Comparison of ENCODE assay signal across 20 cellular contexts in the genomic region with DNA sequence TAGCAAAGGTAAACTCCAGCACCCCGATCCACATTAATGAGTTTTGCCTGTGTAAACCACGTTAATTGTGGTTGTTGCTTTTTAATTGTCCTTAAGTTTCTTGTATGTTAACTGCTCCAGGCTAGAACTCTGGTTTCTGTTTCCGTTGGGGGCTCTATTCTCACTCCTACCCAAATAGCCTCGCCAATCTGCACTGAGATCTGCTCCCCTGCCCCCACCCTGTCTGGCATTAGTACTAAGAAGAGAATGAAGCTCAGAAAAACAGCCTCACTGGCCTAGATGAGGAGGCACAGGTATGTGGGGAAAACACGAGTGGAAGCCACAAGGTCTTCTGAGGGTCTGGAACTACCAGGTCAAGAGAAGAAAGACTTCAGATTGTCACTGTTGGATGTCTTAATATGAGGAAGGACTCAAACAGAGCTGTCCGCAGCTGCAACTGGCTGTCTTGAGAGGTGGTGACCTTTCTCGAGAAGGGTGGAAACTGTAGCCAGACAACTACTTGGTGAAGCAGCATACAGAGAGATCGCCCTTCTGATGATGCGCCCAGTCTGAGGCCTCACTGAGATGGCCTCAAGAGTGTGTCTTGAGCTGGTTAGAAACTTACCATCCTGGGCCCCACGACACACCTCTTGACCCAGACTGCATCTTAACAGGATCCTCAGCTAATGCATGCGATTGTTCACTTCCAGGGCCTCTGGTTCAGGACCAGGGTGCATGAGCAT.
DNase-seq lines count a peak whose midpoint lies in the region; ATAC-seq, FAIRE-seq and TF ChIP-seq lines count a peak whose summit lies in the region.
"Had no signal": no experiment of that assay in that cellular context is flagged by ENCODE, and none has a peak within 500 bp of the region (broad histone marks: within the 10 kb centered on the region; RNA-seq: fewer than 3 reads in every experiment).

No MANE protein-coding gene starts in this region.

- POLR2A ChIA-PET in GM12878 (lab: Charles Lee), result no interaction called here

- H3K9ac ChIP-seq in GM12878 (ENCODE audit: control insufficient read depth, insufficient read depth, low read length), result no peak overlapping the region
- peak overlapping the region; percentile 68 for H3K9ac ChIP-seq in mesenchymal stem cell (ENCODE audit: low read length)
- H3K9ac ChIP-seq: KMS-11 had no signal

- CTCF ChIA-PET in GM12878 (lab: Yijun Ruan, JAX), result interaction anchor here (0.7 to 3.8 kb wide), 4 partner anchors 12 to 472 kb away, joined by 3 to 27 read pairs (median 5); no protein-coding TSS in a partner anchor
- CTCF ChIA-PET in activated naive CD4-positive, alpha-beta T cell treated with anti-CD3 and anti-CD28 coated beads, Interleukin-2, amount 10 ng/mL, durations not matched to agents 7 days and 5 days (lab: Charles Lee), result interaction anchor here (0.7 to 3.3 kb wide), 3 partner anchors 9 to 11 kb away, joined by 3 to 15 read pairs (median 4); no protein-coding TSS in a partner anchor

- no peaks in the 10 kb centered on the region for H3K79me2 ChIP-seq in GM12878 (ENCODE audit: control insufficient read depth, insufficient read depth, low read length)

- H3K4me2 ChIP-seq in GM12878 (ENCODE audit: control insufficient read depth, insufficient read depth), result no peak overlapping the region
- no peak overlapping the region for H3K4me2 ChIP-seq in mesenchymal stem cell (ENCODE audit: low read length, poor library complexity, severe bottlenecking)
- H3K4me2 ChIP-seq: A549, KMS-11 had no signal

- peak overlapping the region; percentile 84 for H3K27ac ChIP-seq in left ventricle myocardium inferior (replicated peaks)
- no peak overlapping the region for H3K27ac ChIP-seq in GM12878 (ENCODE audit: control insufficient read depth, insufficient read depth)
- H3K27ac ChIP-seq in mesenchymal stem cell (ENCODE audit: low read length, poor library complexity, severe bottlenecking), result no peak overlapping the region
- H3K27ac ChIP-seq: A549, KMS-11 had no signal

- no peaks in the 10 kb centered on the region for H3K36me3 Mint-ChIP-seq in activated naive CD4-positive, alpha-beta T cell treated with anti-CD3 and anti-CD28 coated beads, Interleukin-2, amount 10 ng/mL, durations not matched to agents 7 days and 5 days
- H3K36me3 Mint-ChIP-seq: stimulated activated effector memory CD8-positive, alpha-beta T cell treated with anti-CD3 and anti-CD28 coated beads, Interleukin-12 subunit alpha, Interleukin-12 subunit beta, amount 100 ng/mL, for 72 hours had no signal

- peak overlapping the region; percentile 30 for H4K8ac ChIP-seq in mesenchymal stem cell (ENCODE audit: low read length)

- no peaks in the 10 kb centered on the region for H3K36me3 ChIP-seq in left ventricle myocardium inferior
- H3K36me3 ChIP-seq in GM12878 (ENCODE audit: control insufficient read depth in 2 of 2, insufficient read depth in 2 of 2, low read length in 1 of 2), result no peaks in the 10 kb centered on the region
- no peaks in the 10 kb centered on the region for H3K36me3 ChIP-seq in mesenchymal stem cell (ENCODE audit: control insufficient read depth in 1 of 2, insufficient read depth in 2 of 2, low read depth in 1 of 2, low read length in 2 of 2)
- H3K36me3 ChIP-seq: tibial nerve had no signal

- ATAC-seq in Right ventricle myocardium inferior, result no peak
- ATAC-seq in GM12878, result no peak
- ATAC-seq in HG02763 (IDR thresholded peaks at IDR 0.05; ENCODE audit: unreplicated experiment), result no peak
- ATAC-seq: A549; stimulated activated effector memory CD8-positive, alpha-beta T cell treated with anti-CD3 and anti-CD28 coated beads, Interleukin-12 subunit alpha, Interleukin-12 subunit beta, amount 100 ng/mL, for 72 hours had no signal

- SMC1A ChIA-PET in GM12878 (lab: Charles Lee; ENCODE audit: uncharacterized antibody, unreplicated experiment), result no interaction called here

- no peak overlapping the region for H3K4me3 ChIP-seq in left ventricle myocardium inferior
- no peak overlapping the region for H3K4me3 ChIP-seq in GM12878
- no peak overlapping the region for H3K4me3 ChIP-seq in mesenchymal stem cell (ENCODE audit: insufficient read depth in 1 of 2, low read depth in 1 of 2, low read length in 2 of 2)
- H3K4me3 ChIP-seq: A549 had no signal

- H2BK12ac ChIP-seq in mesenchymal stem cell (ENCODE audit: low read length in 2 of 2), result peak overlapping the region in 1 of 2 experiments; percentile 21

- no peak for FAIRE-seq in GM12878 (lab: Jason Lieb, UNC)
- FAIRE-seq: A549, GM19239, kidney, small intestine had no signal

- H3K27me3 ChIP-seq in left ventricle myocardium inferior (ENCODE audit: low read depth) (no peaks in the 10 kb centered on the region), GM12878 (replicated peaks in 1 of 2; ENCODE audit: control insufficient read depth in 2 of 2, insufficient read depth in 2 of 2, low read length in 1 of 2) (peaks cover 0 to 2% of the 10 kb centered on the region in 2 experiments; a peak in 2 of 4 replicates), mesenchymal stem cell (ENCODE audit: control insufficient read depth in 1 of 2, insufficient read depth in 1 of 2, low read length in 2 of 2) (no peaks in the 10 kb centered on the region)
- H3K27me3 ChIP-seq: tibial nerve had no signal

- intact Hi-C loops in left ventricle myocardium inferior (cut with micrococcal nuclease), result no loop called here
- intact Hi-C loops in Right ventricle myocardium inferior (cut with DNase I), result no loop called here
- intact Hi-C loops in GM12878 (cut with micrococcal nuclease; ENCODE audit: unreplicated experiment), result no loop called here

- H2BK120ac ChIP-seq in mesenchymal stem cell (ENCODE audit: low read depth, low read length), result no peak overlapping the region

- peak overlapping the region; percentile 64 for H2AK5ac ChIP-seq in mesenchymal stem cell (ENCODE audit: low read length, severe bottlenecking)

- peaks cover 13% of the 10 kb centered on the region for H3K79me1 ChIP-seq in mesenchymal stem cell (replicated peaks; ENCODE audit: low read length, poor library complexity, severe bottlenecking)

- DNase-seq in left ventricle myocardium inferior (no peak), Right ventricle myocardium inferior (ENCODE audit: missing footprints) (no peak), GM12878 (ENCODE audit: low read depth, low spot score) (no peak), mesenchymal stem cell (peak; percentile 51), GF-D8 (lab: John Stamatoyannopoulos, UW) (no peak)
- no peak for DNase-seq in activated naive CD4-positive, alpha-beta T cell treated with anti-CD3 and anti-CD28 coated beads, Interleukin-2, amount 10 ng/mL, durations not matched to agents 7 days and 5 days
- no peak for DNase-seq in activated CD4-positive, alpha-beta T cell treated with anti-CD3 and anti-CD28 coated beads for 48 hours
- DNase-seq: activated effector memory CD4-positive, alpha-beta T cell treated with anti-CD3 and anti-CD28 coated beads, Interleukin-2, amount 50 U/mL, for 16 hours; kidney; NCI-H1105; NCI-H774; posterior cingulate gyrus; small intestine; T-helper 1 cell had no signal

- in situ Hi-C loops in GM12878 (cut with MboI), result no loop called here

- H3K23ac ChIP-seq in mesenchymal stem cell (ENCODE audit: low read length in 2 of 2), result no peak overlapping the region

- no peak for TF ChIP-seq EP300 in GM12878 (IDR thresholded peaks at IDR 0.05; ENCODE audit: borderline replicate concordance in 1 of 2, control insufficient read depth in 1 of 2, low read depth in 2 of 2, low read length in 2 of 2)

- RAD21 ChIA-PET in GM12878 (lab: Charles Lee; ENCODE audit: unreplicated experiment), result no interaction called here

- no peak overlapping the region for H2BK15ac ChIP-seq in mesenchymal stem cell (ENCODE audit: low read depth, poor library complexity, severe bottlenecking)

- H2AFZ ChIP-seq in GM12878 (ENCODE audit: control insufficient read depth, low read depth, low read length), result no peak overlapping the region
- H2AFZ ChIP-seq in mesenchymal stem cell (ENCODE audit: low read depth, low read length), result no peak overlapping the region

- peak overlapping the region; percentile 38 to 71 for H3K18ac ChIP-seq in mesenchymal stem cell (ENCODE audit: low read depth in 1 of 2, low read length in 2 of 2)

- no peak for TF ChIP-seq CTCF in left ventricle myocardium inferior (IDR thresholded peaks at IDR 0.05; ENCODE audit: borderline replicate concordance)
- TF ChIP-seq CTCF in GM12878 (IDR thresholded peaks at IDR 0.05 in 2 of 3, conservative IDR thresholded peaks at IDR 0.05 in 1 of 3; ENCODE audit: control insufficient read depth in 2 of 3, extremely low read depth in 1 of 3, insufficient read depth in 1 of 3, low read depth in 3 of 3, low read length in 3 of 3), result no peak

- TF ChIP-seq RAD21 in GM12878 (IDR thresholded peaks at IDR 0.05; ENCODE audit: insufficient read depth, low read depth, low read length), result no peak

- no TSS peak for BruUV-seq in GM12878 (replicated peaks; lab: Mats Ljungman, UMichigan)

- WGBS in GM12878 (ENCODE audit: insufficient coverage, insufficient replicate concordance, low lambda C conversion rate, missing lambda C conversion rate), result 29% methylated on average over 11 of the region's 11 CpGs
- WGBS in mesenchymal stem cell, result 37% methylated on average over 9 of the region's 11 CpGs

- no peak overlapping the region for H3K14ac ChIP-seq in mesenchymal stem cell (ENCODE audit: low read length in 2 of 2)

- no peaks in the 10 kb centered on the region for H3K9me3 Mint-ChIP-seq in activated naive CD4-positive, alpha-beta T cell treated with anti-CD3 and anti-CD28 coated beads, Interleukin-2, amount 10 ng/mL, durations not matched to agents 7 days and 5 days
- H3K9me3 Mint-ChIP-seq: stimulated activated effector memory CD8-positive, alpha-beta T cell treated with anti-CD3 and anti-CD28 coated beads, Interleukin-12 subunit alpha, Interleukin-12 subunit beta, amount 100 ng/mL, for 72 hours had no signal

- peaks cover 77% of the 10 kb centered on the region for H3K4me1 ChIP-seq in left ventricle myocardium inferior
- H3K4me1 ChIP-seq in GM12878 (ENCODE audit: control insufficient read depth, insufficient read depth, low read length), result no peaks in the 10 kb centered on the region
- peaks cover 39% of the 10 kb centered on the region for H3K4me1 ChIP-seq in mesenchymal stem cell (ENCODE audit: control insufficient read depth, insufficient read depth, low read depth, low read length)

- no peak overlapping the region for H3K4me3 Mint-ChIP-seq in activated naive CD4-positive, alpha-beta T cell treated with anti-CD3 and anti-CD28 coated beads, Interleukin-2, amount 10 ng/mL, durations not matched to agents 7 days and 5 days
- H3K4me3 Mint-ChIP-seq: stimulated activated effector memory CD8-positive, alpha-beta T cell treated with anti-CD3 and anti-CD28 coated beads, Interleukin-12 subunit alpha, Interleukin-12 subunit beta, amount 100 ng/mL, for 72 hours had no signal

- H4K20me1 ChIP-seq in GM12878 (ENCODE audit: control insufficient read depth, insufficient read depth), result no peaks in the 10 kb centered on the region

- H2BK5ac ChIP-seq in mesenchymal stem cell (ENCODE audit: low read depth, low read length, poor library complexity, severe bottlenecking), result no peak overlapping the region

- H3K27ac Mint-ChIP-seq in activated naive CD4-positive, alpha-beta T cell treated with anti-CD3 and anti-CD28 coated beads, Interleukin-2, amount 10 ng/mL, durations not matched to agents 7 days and 5 days, result no peak overlapping the region
- H3K27ac Mint-ChIP-seq: stimulated activated effector memory CD8-positive, alpha-beta T cell treated with anti-CD3 and anti-CD28 coated beads, Interleukin-12 subunit alpha, Interleukin-12 subunit beta, amount 100 ng/mL, for 72 hours had no signal

- H4K91ac ChIP-seq in mesenchymal stem cell (ENCODE audit: low read length), result no peak overlapping the region

- H3K4ac ChIP-seq in mesenchymal stem cell (ENCODE audit: low read depth in 1 of 2, low read length in 2 of 2), result no peak overlapping the region

- H3K9me3 ChIP-seq in left ventricle myocardium inferior (replicated peaks), result no peaks in the 10 kb centered on the region
- no peaks in the 10 kb centered on the region for H3K9me3 ChIP-seq in GM12878 (replicated peaks; ENCODE audit: control insufficient read depth, insufficient read depth, low read length)
- no peaks in the 10 kb centered on the region for H3K9me3 ChIP-seq in mesenchymal stem cell (ENCODE audit: control insufficient read depth, low read length)
- H3K9me3 ChIP-seq: A549, tibial nerve had no signal

- peaks cover 13% of the 10 kb centered on the region for H3K27me3 Mint-ChIP-seq in activated naive CD4-positive, alpha-beta T cell treated with anti-CD3 and anti-CD28 coated beads, Interleukin-2, amount 10 ng/mL, durations not matched to agents 7 days and 5 days

- TF ChIP-seq POLR2A in GM12878 (IDR thresholded peaks at IDR 0.05; ENCODE audit: low read depth, low read length), result no peak

- H3K4me1 Mint-ChIP-seq in activated naive CD4-positive, alpha-beta T cell treated with anti-CD3 and anti-CD28 coated beads, Interleukin-2, amount 10 ng/mL, durations not matched to agents 7 days and 5 days, result no peaks in the 10 kb centered on the region
- H3K4me1 Mint-ChIP-seq: stimulated activated effector memory CD8-positive, alpha-beta T cell treated with anti-CD3 and anti-CD28 coated beads, Interleukin-12 subunit alpha, Interleukin-12 subunit beta, amount 100 ng/mL, for 72 hours had no signal
